10 cellular contexts compared by ENCODE assay signal in the genomic region with DNA sequence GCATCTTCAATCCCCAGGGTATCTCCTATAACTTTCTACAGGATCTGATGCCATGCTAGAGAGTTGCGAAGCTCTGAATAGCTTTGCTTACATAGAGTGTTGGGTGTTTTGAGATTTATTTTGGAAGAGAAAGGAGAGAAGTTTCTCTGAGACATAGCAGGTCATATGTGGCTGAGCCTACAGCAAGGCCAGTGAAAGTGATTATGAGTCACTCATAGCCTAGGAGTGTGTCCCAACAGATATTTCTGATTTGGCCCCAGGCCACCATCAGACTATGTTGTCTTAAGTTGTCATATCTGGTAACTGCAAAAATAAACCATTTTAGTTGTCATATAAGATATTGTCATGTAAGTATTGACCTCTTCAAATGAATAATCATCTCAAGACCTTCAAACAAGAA.
DNase-seq lines count a peak whose midpoint lies in the region; ATAC-seq and TF ChIP-seq lines count a peak whose summit lies in the region.
"Had no signal": no experiment of that assay in that cellular context is flagged by ENCODE, and none has a peak within 500 bp of the region (broad histone marks: within the 10 kb centered on the region; RNA-seq: fewer than 3 reads in every experiment).

No MANE protein-coding gene starts in this region.

- no peak for TF ChIP-seq POLR2A in adrenal gland (IDR thresholded peaks at IDR 0.05)
- no peak for TF ChIP-seq POLR2A in tibial nerve (IDR thresholded peaks at IDR 0.05)

- TF ChIP-seq CTCF in HEK293 (tag by site-specific recombination; IDR thresholded peaks at IDR 0.05) (no peak), adrenal gland (IDR thresholded peaks at IDR 0.05) (no peak), foreskin fibroblast (IDR thresholded peaks at IDR 0.05; ENCODE audit: low read depth, low read length) (no peak), tibial nerve (IDR thresholded peaks at IDR 0.05) (no peak)

- H3K27ac ChIP-seq in HEK293 (ENCODE audit: extremely low read depth, low read depth, low read length) (no peak overlapping the region), adrenal gland (peak overlapping the region in 1 of 5 donors; percentile 19), tibial nerve (peak overlapping the region in 3 of 4 donors; percentile 47 to 69 (median 63))
- H3K27ac ChIP-seq: neutrophil had no signal

- WGBS in adrenal gland, 4 donors: 78 to 100% (median 89%) methylated on average over 1 of the region's 1 CpG
- 65 to 82% methylated on average over 1 of the region's 1 CpG for WGBS in tibial nerve, 2 donors

- H3K4me3 ChIP-seq in HEK293 (ENCODE audit: low read depth, low read length) (no peak overlapping the region), adrenal gland (no peak overlapping the region), foreskin fibroblast (ENCODE audit: low read depth in 1 of 2, low read length in 2 of 2) (no peak overlapping the region), tibial nerve (no peak overlapping the region)

- H3K36me3 ChIP-seq in HEK293 (ENCODE audit: control insufficient read depth in 2 of 2, insufficient read depth in 1 of 2, low read length in 2 of 2): no peaks in the 10 kb centered on the region
- no peaks in the 10 kb centered on the region for H3K36me3 ChIP-seq in adrenal gland (replicated peaks in 1 of 2)
- H3K36me3 ChIP-seq in tibial nerve: no peaks in the 10 kb centered on the region
- H3K36me3 ChIP-seq: neutrophil had no signal

- TF ChIP-seq EP300 in tibial nerve (IDR thresholded peaks at IDR 0.05): no peak

- POLR2A ChIA-PET in HEK293 (lab: Yijun Ruan, JAX): no interaction called here

- ATAC-seq in GM21786 (IDR thresholded peaks at IDR 0.05; ENCODE audit: unreplicated experiment) (no peak), HG03354 (IDR thresholded peaks at IDR 0.05; ENCODE audit: poor library complexity, severe bottlenecking, unreplicated experiment) (no peak), GM21576 (IDR thresholded peaks at IDR 0.05; ENCODE audit: unreplicated experiment) (no peak)

- H3K4me1 ChIP-seq in HEK293 (ENCODE audit: control insufficient read depth, insufficient read depth, low read length) (no peaks in the 10 kb centered on the region), adrenal gland (replicated peaks in 1 of 2) (no peaks in the 10 kb centered on the region), tibial nerve (peaks cover 0 to 25% (median 6%) of the 10 kb centered on the region in 4 donors)

- CTCF ChIA-PET in HEK293 (lab: Yijun Ruan, JAX): interaction anchor here (0.5 to 9.2 kb wide), 37 partner anchors 9 to 476 kb away, joined by 3 to 156 read pairs (median 4); a partner anchor contains a TSS

- intact Hi-C loops in adrenal gland (cut with DNase I): loop anchor here in 1 of 2 donors (10.0 kb wide), 1 partner anchor 131 kb away; a partner anchor contains a TSS

- DNase-seq in adrenal gland (peak; percentile 32 to 81 (median 63)), foreskin fibroblast (peak; percentile 82 to 88), tibial nerve (ENCODE audit: low spot score in 2 of 2) (no peak)
- DNase-seq: MV-4-11, NCI-H524 had no signal

- no peaks in the 10 kb centered on the region for H3K27me3 ChIP-seq in adrenal gland
- no peaks in the 10 kb centered on the region for H3K27me3 ChIP-seq in tibial nerve
- H3K27me3 ChIP-seq: neutrophil had no signal

- H3K9me3 ChIP-seq in HEK293 (ENCODE audit: control insufficient read depth, insufficient read depth, low read depth, low read length) (no peaks in the 10 kb centered on the region), adrenal gland (replicated peaks in 1 of 3) (no peaks in the 10 kb centered on the region), tibial nerve (no peaks in the 10 kb centered on the region)
- H3K9me3 ChIP-seq: neutrophil had no signal

TF ChIP-seq in HEK293, 187 proteins besides CTCF, POLR2A, EP300 and RAD21:
- TF ChIP-seq WT1 (tag by site-specific recombination; IDR thresholded peaks at IDR 0.05) (no peak), PRDM1 (tag by site-specific recombination; IDR thresholded peaks at IDR 0.05) (peak; percentile 45; the same call in 1 of the 2 replicates)

Comparison
In these comparisons a context has a peak if more than half of its experiments do, and no peak if none do; other contexts are left out.
1. DNase-seq: peak in adrenal gland (7 of 7) and foreskin fibroblast (2 of 2); none in tibial nerve (0 of 2).